ENCODE assay signal across 19 cellular contexts in genomic region chr6:9431945-9432344, GRCh38.
DNase-seq lines count a peak whose midpoint lies in the region; ATAC-seq, FAIRE-seq and TF ChIP-seq lines count a peak whose summit lies in the region.
"Had no signal": no experiment of that assay in that cellular context is flagged by ENCODE, and none has a peak within 500 bp of the region (broad histone marks: within the 10 kb centered on the region; RNA-seq: fewer than 3 reads in every experiment).

No MANE protein-coding gene starts in this region.

- H3K36me3 ChIP-seq in kidney (ENCODE audit: control insufficient read depth in 1 of 2, insufficient read depth in 2 of 2, low read length in 2 of 2) (no peaks in the 10 kb centered on the region), lower lobe of right lung (no peaks in the 10 kb centered on the region)

- no peaks in the 10 kb centered on the region for H3K27me3 Mint-ChIP-seq in T-helper 2 cell treated with Interferon-gamma antibody and Interleukin-4, amounts not matched to agents 5 μg/mL and 100 μg/mL, for 36 hours (ENCODE audit: low read depth)
- H3K27me3 Mint-ChIP-seq: CD4-positive, alpha-beta memory T cell had no signal

- H3K9me3 Mint-ChIP-seq in T-helper 2 cell treated with Interferon-gamma antibody and Interleukin-4, amounts not matched to agents 5 μg/mL and 100 μg/mL, for 36 hours = peaks cover 17% of the 10 kb centered on the region

- no peaks in the 10 kb centered on the region for H3K27me3 ChIP-seq in lower lobe of right lung (ENCODE audit: low read depth)

- H3K9ac ChIP-seq in kidney (ENCODE audit: low read length in 2 of 2) = no peak overlapping the region

- no peaks in the 10 kb centered on the region for H3K36me3 Mint-ChIP-seq in T-helper 2 cell treated with Interferon-gamma antibody and Interleukin-4, amounts not matched to agents 5 μg/mL and 100 μg/mL, for 36 hours (ENCODE audit: low read depth)
- H3K36me3 Mint-ChIP-seq: CD4-positive, alpha-beta memory T cell had no signal

- in situ Hi-C loops in SK-MEL-5 (cut with HindIII; ENCODE audit: low pct_unique_long_range_greater_than_20kb, low sequenced_read_pairs) = no loop called here

- peak; percentile 23 for DNase-seq in SK-MEL-5 (ENCODE audit: low read depth, low spot score)
- no peak for DNase-seq in kidney
- DNase-seq in effector CD4-positive, alpha-beta T cell = no peak
- no peak for DNase-seq in lower lobe of right lung
- no peak for DNase-seq in T-helper 2 cell treated with Interferon-gamma antibody and Interleukin-4, amounts not matched to agents 5 μg/mL and 100 μg/mL, for 36 hours (ENCODE audit: low spot score)
- DNase-seq: 8988T; C1 segment of cervical spinal cord; Calu3; CD4-positive, alpha-beta memory T cell; COR-L47; DMS153; DND-41; GDM1; H9; HFFc6 had no signal

- H3K27ac ChIP-seq in kidney (ENCODE audit: low read depth in 2 of 2, low read length in 2 of 2) (no peak overlapping the region), lower lobe of right lung (no peak overlapping the region)

- no peak overlapping the region for H3K4me3 Mint-ChIP-seq in T-helper 2 cell treated with Interferon-gamma antibody and Interleukin-4, amounts not matched to agents 5 μg/mL and 100 μg/mL, for 36 hours
- H3K4me3 Mint-ChIP-seq: CD4-positive, alpha-beta memory T cell; GM23338; H9; HFFc6 had no signal

- intact Hi-C loops in kidney (cut with DNase I) = no loop called here
- intact Hi-C loops in lower lobe of right lung (cut with DNase I) = no loop called here

- no peak overlapping the region for H3K4me3 ChIP-seq in kidney (ENCODE audit: low read length in 2 of 2)
- no peak overlapping the region for H3K4me3 ChIP-seq in lower lobe of right lung
- H3K4me3 ChIP-seq: GM12878, GM23338 had no signal

- no peak for ATAC-seq in lower lobe of right lung
- ATAC-seq: GM12878, GM23338, HCT116 had no signal

- no peak overlapping the region for H3K27ac Mint-ChIP-seq in T-helper 2 cell treated with Interferon-gamma antibody and Interleukin-4, amounts not matched to agents 5 μg/mL and 100 μg/mL, for 36 hours
- H3K27ac Mint-ChIP-seq: CD4-positive, alpha-beta memory T cell; GM23338; H9; HFFc6 had no signal

- no peaks in the 10 kb centered on the region for H3K4me1 Mint-ChIP-seq in T-helper 2 cell treated with Interferon-gamma antibody and Interleukin-4, amounts not matched to agents 5 μg/mL and 100 μg/mL, for 36 hours (ENCODE audit: low read depth)
- H3K4me1 Mint-ChIP-seq: CD4-positive, alpha-beta memory T cell had no signal

- FAIRE-seq in G401.6 (lab: Jason Lieb, UNC) = peak; percentile 81
- FAIRE-seq in kidney (lab: Jason Lieb, UNC) = peak; percentile 66
- FAIRE-seq: GM12878 had no signal

- TF ChIP-seq CTCF in kidney (IDR thresholded peaks at IDR 0.05; ENCODE audit: borderline replicate concordance, extremely low read depth, insufficient read depth) = no peak
- TF ChIP-seq CTCF in lower lobe of right lung (IDR thresholded peaks at IDR 0.05) = no peak

- H3K4me1 ChIP-seq in kidney (ENCODE audit: control insufficient read depth in 1 of 2, insufficient read depth in 1 of 2, low read depth in 1 of 2, low read length in 2 of 2) (no peaks in the 10 kb centered on the region), lower lobe of right lung (no peaks in the 10 kb centered on the region)

- H3K9me3 ChIP-seq in kidney (ENCODE audit: control insufficient read depth in 1 of 2, low read length in 2 of 2) (no peaks in the 10 kb centered on the region), lower lobe of right lung (no peaks in the 10 kb centered on the region)
